ENCODE assay signal across 1 cellular context in the genomic region with DNA sequence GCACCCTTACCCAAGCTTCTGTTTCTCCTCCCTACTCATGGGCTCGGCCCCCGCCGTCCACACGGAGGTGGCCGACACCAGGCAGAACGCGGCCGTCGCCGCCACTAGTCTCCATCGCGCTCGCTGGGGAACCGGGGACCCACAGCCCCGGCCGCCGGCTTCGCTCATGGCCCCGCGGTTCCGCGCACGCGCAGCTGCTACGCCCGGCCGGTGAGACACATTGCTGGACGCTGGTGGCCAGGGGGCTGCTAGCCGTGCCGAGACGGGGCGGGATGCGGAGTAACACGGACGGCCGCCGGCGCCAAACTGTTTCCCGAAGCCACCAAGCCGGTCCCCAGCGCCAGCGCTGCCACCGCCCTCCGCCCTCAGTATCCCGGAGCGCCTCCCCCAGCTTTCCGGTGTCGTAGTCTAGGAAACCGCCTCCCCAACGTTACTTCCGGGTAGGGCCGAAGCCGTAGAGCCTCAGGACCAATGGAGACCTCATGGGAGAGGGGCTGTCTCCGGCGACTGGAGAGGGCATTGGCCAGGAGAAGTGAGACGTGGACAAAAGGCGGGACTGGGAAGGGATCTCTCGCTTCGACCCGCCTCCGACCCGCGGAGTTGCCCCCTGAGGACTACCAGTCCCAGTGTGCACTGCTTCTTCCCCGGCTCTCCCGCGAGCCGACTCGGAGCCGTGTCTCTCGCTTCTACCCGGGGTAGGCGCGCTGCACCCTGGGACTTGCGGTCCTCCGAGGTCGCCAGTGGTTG.
A peak's percentile ranks its signal among the peaks of the same experiment; 100 is the strongest.
TF ChIP-seq lines count a peak whose summit lies in the region.

A gene with protein sequence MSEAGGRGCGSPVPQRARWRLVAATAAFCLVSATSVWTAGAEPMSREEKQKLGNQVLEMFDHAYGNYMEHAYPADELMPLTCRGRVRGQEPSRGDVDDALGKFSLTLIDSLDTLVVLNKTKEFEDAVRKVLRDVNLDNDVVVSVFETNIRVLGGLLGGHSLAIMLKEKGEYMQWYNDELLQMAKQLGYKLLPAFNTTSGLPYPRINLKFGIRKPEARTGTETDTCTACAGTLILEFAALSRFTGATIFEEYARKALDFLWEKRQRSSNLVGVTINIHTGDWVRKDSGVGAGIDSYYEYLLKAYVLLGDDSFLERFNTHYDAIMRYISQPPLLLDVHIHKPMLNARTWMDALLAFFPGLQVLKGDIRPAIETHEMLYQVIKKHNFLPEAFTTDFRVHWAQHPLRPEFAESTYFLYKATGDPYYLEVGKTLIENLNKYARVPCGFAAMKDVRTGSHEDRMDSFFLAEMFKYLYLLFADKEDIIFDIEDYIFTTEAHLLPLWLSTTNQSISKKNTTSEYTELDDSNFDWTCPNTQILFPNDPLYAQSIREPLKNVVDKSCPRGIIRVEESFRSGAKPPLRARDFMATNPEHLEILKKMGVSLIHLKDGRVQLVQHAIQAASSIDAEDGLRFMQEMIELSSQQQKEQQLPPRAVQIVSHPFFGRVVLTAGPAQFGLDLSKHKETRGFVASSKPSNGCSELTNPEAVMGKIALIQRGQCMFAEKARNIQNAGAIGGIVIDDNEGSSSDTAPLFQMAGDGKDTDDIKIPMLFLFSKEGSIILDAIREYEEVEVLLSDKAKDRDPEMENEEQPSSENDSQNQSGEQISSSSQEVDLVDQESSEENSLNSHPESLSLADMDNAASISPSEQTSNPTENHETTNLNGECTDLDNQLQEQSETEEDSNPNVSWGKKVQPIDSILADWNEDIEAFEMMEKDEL (minus strand): TSS at position 380 of the 747 bp plus-strand sequence. CDS start 212 bp downstream, at position 168.

TF ChIP-seq in HepG2, 621 proteins besides CTCF, POLR2A, EP300 and RAD21 (continued from another document and continues in another):
- TF ChIP-seq, protein P1, sequence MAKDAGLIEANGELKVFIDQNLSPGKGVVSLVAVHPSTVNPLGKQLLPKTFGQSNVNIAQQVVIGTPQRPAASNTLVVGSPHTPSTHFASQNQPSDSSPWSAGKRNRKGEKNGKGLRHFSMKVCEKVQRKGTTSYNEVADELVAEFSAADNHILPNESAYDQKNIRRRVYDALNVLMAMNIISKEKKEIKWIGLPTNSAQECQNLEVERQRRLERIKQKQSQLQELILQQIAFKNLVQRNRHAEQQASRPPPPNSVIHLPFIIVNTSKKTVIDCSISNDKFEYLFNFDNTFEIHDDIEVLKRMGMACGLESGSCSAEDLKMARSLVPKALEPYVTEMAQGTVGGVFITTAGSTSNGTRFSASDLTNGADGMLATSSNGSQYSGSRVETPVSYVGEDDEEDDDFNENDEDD (CRISPR knock-in tag; IDR thresholded peaks at IDR 0.05; ENCODE audit: borderline replicate concordance), result peak; percentile 39; the same call in 1 of the 2 replicates
- TF ChIP-seq CHD2 (IDR thresholded peaks at IDR 0.05; ENCODE audit: low read depth, low read length) (peak; percentile 91), ZNF138 (CRISPR knock-in tag; IDR thresholded peaks at IDR 0.05; ENCODE audit: low read depth) (no peak), ISL2 (CRISPR knock-in tag; IDR thresholded peaks at IDR 0.05) (peak; percentile 23; the same call in 1 of the 2 replicates), STAT5B (CRISPR knock-in tag; IDR thresholded peaks at IDR 0.05) (no peak), GATAD2A (CRISPR knock-in tag; IDR thresholded peaks at IDR 0.05) (0 out of 2 replicates have a peak, but pooled peaks have one; percentile 21), PHF21A (CRISPR knock-in tag; IDR thresholded peaks at IDR 0.05) (peak; percentile 38; the same call in 1 of the 2 replicates), ZFYVE20 (CRISPR knock-in tag; IDR thresholded peaks at IDR 0.05; ENCODE audit: borderline replicate concordance, low read depth) (no peak), SRY (CRISPR knock-in tag; IDR thresholded peaks at IDR 0.05) (peak; percentile 41; the same call in 1 of the 2 replicates), DMAP1 (CRISPR knock-in tag; IDR thresholded peaks at IDR 0.05) (peak; percentile 77), ZNF160 (CRISPR knock-in tag; IDR thresholded peaks at IDR 0.05) (peak; percentile 22; the same call in 1 of the 2 replicates), XBP1 (CRISPR knock-in tag; IDR thresholded peaks at IDR 0.05) (0 out of 2 replicates have a peak, but pooled peaks have one; percentile 45), ZNF563 (CRISPR knock-in tag; IDR thresholded peaks at IDR 0.05) (peak; percentile 59; the same call in 1 of the 2 replicates), CREM (IDR thresholded peaks at IDR 0.05) (peak; percentile 96), CREM (CRISPR knock-in tag; IDR thresholded peaks at IDR 0.05) (no peak), ARNTL (CRISPR knock-in tag; IDR thresholded peaks at IDR 0.05) (no peak), ZNF101 (CRISPR knock-in tag; IDR thresholded peaks at IDR 0.05; ENCODE audit: borderline replicate concordance, low read depth) (no peak), PPARG (CRISPR knock-in tag; conservative IDR thresholded peaks at IDR 0.05) (no peak), JUNB (CRISPR knock-in tag; IDR thresholded peaks at IDR 0.05; ENCODE audit: borderline replicate concordance) (no peak), RFX1 (IDR thresholded peaks at IDR 0.05) (peak; percentile 84), RARG (CRISPR knock-in tag; IDR thresholded peaks at IDR 0.05; ENCODE audit: low read depth) (no peak), SRSF4 (IDR thresholded peaks at IDR 0.05; ENCODE audit: low read depth, low read length, poor library complexity, severe bottlenecking) (no peak), ZNF605 (CRISPR knock-in tag; IDR thresholded peaks at IDR 0.05) (peak; percentile 79), CHD4 (IDR thresholded peaks at IDR 0.05; ENCODE audit: borderline replicate concordance, low read length) (no peak), NFATC3 (CRISPR knock-in tag; IDR thresholded peaks at IDR 0.05) (no peak), ZBTB7A (CRISPR knock-in tag; IDR thresholded peaks at IDR 0.05) (no peak), ZNF816 (CRISPR knock-in tag; IDR thresholded peaks at IDR 0.05; ENCODE audit: borderline replicate concordance) (no peak), ZNF766 (CRISPR knock-in tag; IDR thresholded peaks at IDR 0.05; ENCODE audit: borderline replicate concordance) (peak; percentile 82; the same call in 1 of the 2 replicates), NR2F6 (IDR thresholded peaks at IDR 0.05) (no peak), NR2F6 (CRISPR knock-in tag; IDR thresholded peaks at IDR 0.05) (no peak; the same call in 1 of the 2 replicates), SAP130 (CRISPR knock-in tag; IDR thresholded peaks at IDR 0.05; ENCODE audit: low read depth) (peak; percentile 87), NCOR1 (IDR thresholded peaks at IDR 0.05; ENCODE audit: borderline replicate concordance, low read length) (no peak; the same call in 1 of the 2 replicates), FOXC1 (CRISPR knock-in tag; IDR thresholded peaks at IDR 0.05; ENCODE audit: borderline replicate concordance) (peak; percentile 69; the same call in 1 of the 2 replicates), SUZ12 (IDR thresholded peaks at IDR 0.05; ENCODE audit: low read depth, low read length) (peak; percentile 74), HOXA9 (CRISPR knock-in tag; IDR thresholded peaks at IDR 0.05; ENCODE audit: borderline replicate concordance) (no peak), MIXL1 (CRISPR knock-in tag; IDR thresholded peaks at IDR 0.05) (0 out of 2 replicates have a peak, but pooled peaks have one; percentile 9)
- TF ChIP-seq, protein P2, sequence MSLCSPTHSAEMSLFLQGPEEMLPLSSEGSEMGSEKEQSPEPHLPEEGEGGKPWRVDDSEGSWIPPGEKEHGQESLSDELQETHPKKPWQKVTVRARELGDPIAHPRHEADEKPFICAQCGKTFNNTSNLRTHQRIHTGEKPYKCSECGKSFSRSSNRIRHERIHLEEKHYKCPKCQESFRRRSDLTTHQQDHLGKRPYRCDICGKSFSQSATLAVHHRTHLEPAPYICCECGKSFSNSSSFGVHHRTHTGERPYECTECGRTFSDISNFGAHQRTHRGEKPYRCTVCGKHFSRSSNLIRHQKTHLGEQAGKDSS (CRISPR knock-in tag; IDR thresholded peaks at IDR 0.05; ENCODE audit: borderline replicate concordance, low read depth), result no peak
- TF ChIP-seq, protein P3, sequence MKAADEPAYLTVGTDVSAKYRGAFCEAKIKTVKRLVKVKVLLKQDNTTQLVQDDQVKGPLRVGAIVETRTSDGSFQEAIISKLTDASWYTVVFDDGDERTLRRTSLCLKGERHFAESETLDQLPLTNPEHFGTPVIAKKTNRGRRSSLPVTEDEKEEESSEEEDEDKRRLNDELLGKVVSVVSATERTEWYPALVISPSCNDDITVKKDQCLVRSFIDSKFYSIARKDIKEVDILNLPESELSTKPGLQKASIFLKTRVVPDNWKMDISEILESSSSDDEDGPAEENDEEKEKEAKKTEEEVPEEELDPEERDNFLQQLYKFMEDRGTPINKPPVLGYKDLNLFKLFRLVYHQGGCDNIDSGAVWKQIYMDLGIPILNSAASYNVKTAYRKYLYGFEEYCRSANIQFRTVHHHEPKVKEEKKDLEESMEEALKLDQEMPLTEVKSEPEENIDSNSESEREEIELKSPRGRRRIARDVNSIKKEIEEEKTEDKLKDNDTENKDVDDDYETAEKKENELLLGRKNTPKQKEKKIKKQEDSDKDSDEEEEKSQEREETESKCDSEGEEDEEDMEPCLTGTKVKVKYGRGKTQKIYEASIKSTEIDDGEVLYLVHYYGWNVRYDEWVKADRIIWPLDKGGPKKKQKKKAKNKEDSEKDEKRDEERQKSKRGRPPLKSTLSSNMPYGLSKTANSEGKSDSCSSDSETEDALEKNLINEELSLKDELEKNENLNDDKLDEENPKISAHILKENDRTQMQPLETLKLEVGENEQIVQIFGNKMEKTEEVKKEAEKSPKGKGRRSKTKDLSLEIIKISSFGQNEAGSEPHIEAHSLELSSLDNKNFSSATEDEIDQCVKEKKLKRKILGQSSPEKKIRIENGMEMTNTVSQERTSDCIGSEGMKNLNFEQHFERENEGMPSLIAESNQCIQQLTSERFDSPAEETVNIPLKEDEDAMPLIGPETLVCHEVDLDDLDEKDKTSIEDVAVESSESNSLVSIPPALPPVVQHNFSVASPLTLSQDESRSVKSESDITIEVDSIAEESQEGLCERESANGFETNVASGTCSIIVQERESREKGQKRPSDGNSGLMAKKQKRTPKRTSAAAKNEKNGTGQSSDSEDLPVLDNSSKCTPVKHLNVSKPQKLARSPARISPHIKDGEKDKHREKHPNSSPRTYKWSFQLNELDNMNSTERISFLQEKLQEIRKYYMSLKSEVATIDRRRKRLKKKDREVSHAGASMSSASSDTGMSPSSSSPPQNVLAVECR (CRISPR knock-in tag; IDR thresholded peaks at IDR 0.05; ENCODE audit: borderline replicate concordance), result peak; percentile 87
- TF ChIP-seq, protein P4, sequence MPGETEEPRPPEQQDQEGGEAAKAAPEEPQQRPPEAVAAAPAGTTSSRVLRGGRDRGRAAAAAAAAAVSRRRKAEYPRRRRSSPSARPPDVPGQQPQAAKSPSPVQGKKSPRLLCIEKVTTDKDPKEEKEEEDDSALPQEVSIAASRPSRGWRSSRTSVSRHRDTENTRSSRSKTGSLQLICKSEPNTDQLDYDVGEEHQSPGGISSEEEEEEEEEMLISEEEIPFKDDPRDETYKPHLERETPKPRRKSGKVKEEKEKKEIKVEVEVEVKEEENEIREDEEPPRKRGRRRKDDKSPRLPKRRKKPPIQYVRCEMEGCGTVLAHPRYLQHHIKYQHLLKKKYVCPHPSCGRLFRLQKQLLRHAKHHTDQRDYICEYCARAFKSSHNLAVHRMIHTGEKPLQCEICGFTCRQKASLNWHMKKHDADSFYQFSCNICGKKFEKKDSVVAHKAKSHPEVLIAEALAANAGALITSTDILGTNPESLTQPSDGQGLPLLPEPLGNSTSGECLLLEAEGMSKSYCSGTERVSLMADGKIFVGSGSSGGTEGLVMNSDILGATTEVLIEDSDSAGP (CRISPR knock-in tag; IDR thresholded peaks at IDR 0.05; ENCODE audit: borderline replicate concordance), result peak; percentile 83; the same call in 1 of the 2 replicates
- TF ChIP-seq, protein P5, sequence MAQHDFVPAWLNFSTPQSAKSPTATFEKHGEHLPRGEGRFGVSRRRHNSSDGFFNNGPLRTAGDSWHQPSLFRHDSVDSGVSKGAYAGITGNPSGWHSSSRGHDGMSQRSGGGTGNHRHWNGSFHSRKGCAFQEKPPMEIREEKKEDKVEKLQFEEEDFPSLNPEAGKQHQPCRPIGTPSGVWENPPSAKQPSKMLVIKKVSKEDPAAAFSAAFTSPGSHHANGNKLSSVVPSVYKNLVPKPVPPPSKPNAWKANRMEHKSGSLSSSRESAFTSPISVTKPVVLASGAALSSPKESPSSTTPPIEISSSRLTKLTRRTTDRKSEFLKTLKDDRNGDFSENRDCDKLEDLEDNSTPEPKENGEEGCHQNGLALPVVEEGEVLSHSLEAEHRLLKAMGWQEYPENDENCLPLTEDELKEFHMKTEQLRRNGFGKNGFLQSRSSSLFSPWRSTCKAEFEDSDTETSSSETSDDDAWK (CRISPR knock-in tag; IDR thresholded peaks at IDR 0.05), result no peak
- TF ChIP-seq, protein P6, sequence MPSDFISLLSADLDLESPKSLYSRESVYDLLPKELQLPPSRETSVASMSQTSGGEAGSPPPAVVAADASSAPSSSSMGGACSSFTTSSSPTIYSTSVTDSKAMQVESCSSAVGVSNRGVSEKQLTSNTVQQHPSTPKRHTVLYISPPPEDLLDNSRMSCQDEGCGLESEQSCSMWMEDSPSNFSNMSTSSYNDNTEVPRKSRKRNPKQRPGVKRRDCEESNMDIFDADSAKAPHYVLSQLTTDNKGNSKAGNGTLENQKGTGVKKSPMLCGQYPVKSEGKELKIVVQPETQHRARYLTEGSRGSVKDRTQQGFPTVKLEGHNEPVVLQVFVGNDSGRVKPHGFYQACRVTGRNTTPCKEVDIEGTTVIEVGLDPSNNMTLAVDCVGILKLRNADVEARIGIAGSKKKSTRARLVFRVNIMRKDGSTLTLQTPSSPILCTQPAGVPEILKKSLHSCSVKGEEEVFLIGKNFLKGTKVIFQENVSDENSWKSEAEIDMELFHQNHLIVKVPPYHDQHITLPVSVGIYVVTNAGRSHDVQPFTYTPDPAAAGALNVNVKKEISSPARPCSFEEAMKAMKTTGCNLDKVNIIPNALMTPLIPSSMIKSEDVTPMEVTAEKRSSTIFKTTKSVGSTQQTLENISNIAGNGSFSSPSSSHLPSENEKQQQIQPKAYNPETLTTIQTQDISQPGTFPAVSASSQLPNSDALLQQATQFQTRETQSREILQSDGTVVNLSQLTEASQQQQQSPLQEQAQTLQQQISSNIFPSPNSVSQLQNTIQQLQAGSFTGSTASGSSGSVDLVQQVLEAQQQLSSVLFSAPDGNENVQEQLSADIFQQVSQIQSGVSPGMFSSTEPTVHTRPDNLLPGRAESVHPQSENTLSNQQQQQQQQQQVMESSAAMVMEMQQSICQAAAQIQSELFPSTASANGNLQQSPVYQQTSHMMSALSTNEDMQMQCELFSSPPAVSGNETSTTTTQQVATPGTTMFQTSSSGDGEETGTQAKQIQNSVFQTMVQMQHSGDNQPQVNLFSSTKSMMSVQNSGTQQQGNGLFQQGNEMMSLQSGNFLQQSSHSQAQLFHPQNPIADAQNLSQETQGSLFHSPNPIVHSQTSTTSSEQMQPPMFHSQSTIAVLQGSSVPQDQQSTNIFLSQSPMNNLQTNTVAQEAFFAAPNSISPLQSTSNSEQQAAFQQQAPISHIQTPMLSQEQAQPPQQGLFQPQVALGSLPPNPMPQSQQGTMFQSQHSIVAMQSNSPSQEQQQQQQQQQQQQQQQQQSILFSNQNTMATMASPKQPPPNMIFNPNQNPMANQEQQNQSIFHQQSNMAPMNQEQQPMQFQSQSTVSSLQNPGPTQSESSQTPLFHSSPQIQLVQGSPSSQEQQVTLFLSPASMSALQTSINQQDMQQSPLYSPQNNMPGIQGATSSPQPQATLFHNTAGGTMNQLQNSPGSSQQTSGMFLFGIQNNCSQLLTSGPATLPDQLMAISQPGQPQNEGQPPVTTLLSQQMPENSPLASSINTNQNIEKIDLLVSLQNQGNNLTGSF (CRISPR knock-in tag; IDR thresholded peaks at IDR 0.05), result peak; percentile 24; the same call in 1 of the 2 replicates
